ENCODE assay signal across 8 cellular contexts in the genomic region with DNA sequence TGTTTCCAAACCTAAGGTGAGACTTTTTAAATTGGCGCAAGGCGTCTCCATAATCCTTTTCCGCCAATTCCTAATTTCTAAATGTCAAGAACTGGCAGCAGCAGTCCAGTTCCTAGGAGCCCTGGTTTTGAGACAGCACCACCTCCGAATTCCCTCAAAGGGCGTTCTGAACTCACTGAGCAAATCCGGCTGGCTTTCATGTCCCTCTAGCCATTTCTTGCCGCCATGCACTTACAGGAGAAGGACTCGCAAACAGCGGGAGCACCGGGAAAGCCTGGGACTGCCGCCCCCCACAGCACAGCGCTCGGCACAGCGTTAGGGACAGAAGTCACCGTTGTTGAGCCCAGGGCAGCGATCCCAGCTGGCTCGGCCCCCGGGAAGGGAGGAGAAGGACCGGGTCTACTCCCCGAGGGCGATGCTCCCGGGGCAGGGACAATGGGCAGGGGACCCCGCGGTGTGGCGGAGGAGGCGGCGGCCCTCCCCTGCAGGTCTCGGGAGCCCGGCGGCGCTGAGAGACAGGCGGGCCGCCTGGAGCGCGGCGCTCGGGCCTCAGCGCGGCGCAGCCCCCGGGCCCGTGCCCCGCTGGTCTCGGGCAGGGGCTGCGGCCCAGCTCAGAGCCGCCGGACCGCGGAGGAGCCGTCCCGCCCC. TPM values are rescaled to one million over a fixed set of nuclear protein-coding genes. Genes with fewer than 3 reads are reported as not detected.
DNase-seq lines count a peak whose midpoint lies in the region; ATAC-seq and TF ChIP-seq lines count a peak whose summit lies in the region.

No MANE protein-coding gene starts in this region.

- DNase-seq in AG08395 (ENCODE audit: low spot score): peak; percentile 35
- peak; percentile 34 for DNase-seq in activated naive CD8-positive, alpha-beta T cell treated with anti-CD3 and anti-CD28 coated beads, Interleukin-2, amount 50 U/mL, for 24 hours
- peak; percentile 63 for DNase-seq in Right ventricle myocardium superior
- DNase-seq in T1000 (lab: John Stamatoyannopoulos, UW): no peak

- peaks cover 88% of the 10 kb centered on the region for H3K4me1 Mint-ChIP-seq in activated naive CD8-positive, alpha-beta T cell treated with anti-CD3 and anti-CD28 coated beads, Interleukin-2, amount 50 U/mL, for 24 hours

- ATAC-seq in GM18858 (IDR thresholded peaks at IDR 0.05; ENCODE audit: unreplicated experiment): peak; percentile 2
- ATAC-seq in HG03139 (IDR thresholded peaks at IDR 0.05; ENCODE audit: unreplicated experiment): peak; percentile 11
- ATAC-seq in activated naive CD8-positive, alpha-beta T cell treated with anti-CD3 and anti-CD28 coated beads, Interleukin-2, amount 50 U/mL, for 24 hours: peak; percentile 9
- ATAC-seq in Right ventricle myocardium superior (ENCODE audit: poor library complexity): peak; percentile 35

- H3K4me3 ChIP-seq in OCI-LY1 (ENCODE audit: low read depth, low read length, poor library complexity, severe bottlenecking) (peak overlapping the region; percentile 93), neutrophil (ENCODE audit: low read depth in 1 of 2, low read length in 1 of 2) (peak overlapping the region; percentile 75 to 76)

- H3K9me3 ChIP-seq in OCI-LY1 (ENCODE audit: low read length): no peaks in the 10 kb centered on the region
- no peaks in the 10 kb centered on the region for H3K9me3 ChIP-seq in neutrophil

- peak overlapping the region; percentile 95 for H3K27ac Mint-ChIP-seq in activated naive CD8-positive, alpha-beta T cell treated with anti-CD3 and anti-CD28 coated beads, Interleukin-2, amount 50 U/mL, for 24 hours

- H3K27ac ChIP-seq in OCI-LY1 (ENCODE audit: low read depth, low read length, poor library complexity, severe bottlenecking) (peak overlapping the region; percentile 53), neutrophil (peak overlapping the region; percentile 78)

- no peaks in the 10 kb centered on the region for H3K9me3 Mint-ChIP-seq in activated naive CD8-positive, alpha-beta T cell treated with anti-CD3 and anti-CD28 coated beads, Interleukin-2, amount 50 U/mL, for 24 hours

- peak overlapping the region; percentile 86 for H3K4me2 ChIP-seq in OCI-LY1 (ENCODE audit: low read length)

- H3K27me3 Mint-ChIP-seq in activated naive CD8-positive, alpha-beta T cell treated with anti-CD3 and anti-CD28 coated beads, Interleukin-2, amount 50 U/mL, for 24 hours: no peaks in the 10 kb centered on the region

- H3K4me1 ChIP-seq in OCI-LY1 (ENCODE audit: insufficient read depth, low read length, severe bottlenecking) (peaks cover 58% of the 10 kb centered on the region), neutrophil (ENCODE audit: control insufficient read depth in 1 of 2, insufficient read depth in 1 of 2, low read depth in 1 of 2, low read length in 1 of 2) (peaks cover 22 to 32% of the 10 kb centered on the region in 2 experiments)

- H3K4me3 Mint-ChIP-seq in activated naive CD8-positive, alpha-beta T cell treated with anti-CD3 and anti-CD28 coated beads, Interleukin-2, amount 50 U/mL, for 24 hours: peak overlapping the region; percentile 98

- H3K9ac ChIP-seq in OCI-LY1 (ENCODE audit: low read length): peak overlapping the region; percentile 85

- peaks cover 41% of the 10 kb centered on the region for H3K36me3 Mint-ChIP-seq in activated naive CD8-positive, alpha-beta T cell treated with anti-CD3 and anti-CD28 coated beads, Interleukin-2, amount 50 U/mL, for 24 hours (ENCODE audit: low read depth)

- no peaks in the 10 kb centered on the region for H3K27me3 ChIP-seq in OCI-LY1 (ENCODE audit: insufficient read depth, low read length)
- no peaks in the 10 kb centered on the region for H3K27me3 ChIP-seq in neutrophil

- no peaks in the 10 kb centered on the region for H4K20me1 ChIP-seq in OCI-LY1 (ENCODE audit: insufficient read depth, low read length)

- no peak overlapping the region for H2AFZ ChIP-seq in OCI-LY1 (ENCODE audit: low read length)

- H3F3A ChIP-seq in OCI-LY1 (ENCODE audit: insufficient read depth, low read length): peaks cover 7% of the 10 kb centered on the region; the same call in 1 of the 2 replicates

- H3K79me2 ChIP-seq in OCI-LY1 (ENCODE audit: insufficient read depth, low read length): peaks cover 5% of the 10 kb centered on the region; the same call in 1 of the 2 replicates

- intact Hi-C loops in Right ventricle myocardium superior (cut with DNase I): loop anchor here (5.0 kb wide), 1 partner anchor 37 kb away; no protein-coding TSS in a partner anchor

- H3K36me3 ChIP-seq in OCI-LY1 (ENCODE audit: insufficient read depth, low read length) (peaks cover 14% of the 10 kb centered on the region; the same call in 1 of the 2 replicates), neutrophil (no peaks in the 10 kb centered on the region)

- no peak for TF ChIP-seq CTCF in OCI-LY1 (IDR thresholded peaks at IDR 0.05; ENCODE audit: low read length)
- TF ChIP-seq CTCF in neutrophil (IDR thresholded peaks at IDR 0.05): no peak

- no peaks in the 10 kb centered on the region for H3K9me2 ChIP-seq in OCI-LY1 (ENCODE audit: low read depth, low read length)

RNA-seq across cellular contexts. Expression of a gene that starts 0.5 kb away (rescaled TPM):
- total RNA-seq in Right ventricle myocardium superior: 54.8 TPM
